In the genomic region with DNA sequence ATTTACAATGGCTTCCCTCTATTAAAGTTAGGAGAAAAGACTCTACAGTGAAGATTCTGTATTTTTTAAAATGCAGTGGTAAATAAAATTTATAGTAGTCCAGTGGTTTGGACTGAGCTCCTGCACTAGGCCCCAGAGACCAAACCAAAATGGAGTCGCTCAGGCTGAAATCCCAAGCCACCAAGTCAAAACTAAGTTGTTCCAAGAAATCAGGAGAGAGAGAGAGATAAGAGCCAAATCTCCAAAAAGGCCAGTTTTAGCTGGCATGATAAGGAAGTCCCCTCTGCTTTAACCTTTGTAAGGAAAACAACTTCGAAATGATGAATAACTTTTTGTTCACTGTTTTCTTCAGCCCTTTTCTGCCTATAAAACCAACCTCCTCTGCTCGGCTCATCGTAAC, we compare ENCODE assay signal across 1 cellular context.
TF ChIP-seq lines count a peak whose summit lies in the region.

No MANE protein-coding gene starts in this region.

TF ChIP-seq in K562, 482 proteins besides CTCF, POLR2A, EP300 and RAD21 (continued from another document and continues in another):
- TF ChIP-seq NR0B1 (IDR thresholded peaks at IDR 0.05; ENCODE audit: partially characterized antibody) (no peak), FOXK1 (CRISPR knock-in tag; IDR thresholded peaks at IDR 0.05; ENCODE audit: borderline replicate concordance) (no peak), NONO (IDR thresholded peaks at IDR 0.05; ENCODE audit: low read depth in 2 of 2, low read length in 1 of 2) (no peak), NFXL1 (CRISPR knock-in tag; IDR thresholded peaks at IDR 0.05) (no peak), HMG20B (CRISPR knock-in tag; IDR thresholded peaks at IDR 0.05) (no peak), CHD1 (IDR thresholded peaks at IDR 0.05; ENCODE audit: low read length) (no peak), POLR2AphosphoS5 (IDR thresholded peaks at IDR 0.05; ENCODE audit: control insufficient read depth, insufficient read depth, low read depth, low read length) (no peak), ZNF444 (CRISPR knock-in tag; IDR thresholded peaks at IDR 0.05) (no peak), ZNF589 (CRISPR knock-in tag; IDR thresholded peaks at IDR 0.05; ENCODE audit: low read depth) (peak; percentile 92; the same call in 1 of the 2 replicates), ARID1B (IDR thresholded peaks at IDR 0.05) (peak; percentile 50; the same call in 1 of the 2 replicates), HNRNPL (IDR thresholded peaks at IDR 0.05; ENCODE audit: low read depth, low read length) (no peak), ZNF77 (CRISPR knock-in tag; IDR thresholded peaks at IDR 0.05) (no peak), ZNF197 (CRISPR knock-in tag; IDR thresholded peaks at IDR 0.05; ENCODE audit: low read depth) (peak; percentile 72; the same call in 1 of the 2 replicates), ZNF274 (IDR thresholded peaks at IDR 0.05; ENCODE audit: borderline replicate concordance, low read depth, low read length) (no peak), SMAD3 (CRISPR knock-in tag; conservative IDR thresholded peaks at IDR 0.05) (0 out of 2 replicates have a peak, but pooled peaks have one; percentile 34), HDAC8 (tag; IDR thresholded peaks at IDR 0.05) (0 out of 2 replicates have a peak, but pooled peaks have one; percentile 17), ZNF449 (CRISPR knock-in tag; IDR thresholded peaks at IDR 0.05) (0 out of 2 replicates have a peak, but pooled peaks have one; percentile 26), ZNF239 (CRISPR knock-in tag; IDR thresholded peaks at IDR 0.05) (peak; percentile 27; the same call in 1 of the 2 replicates), TCFL5 (CRISPR knock-in tag; conservative IDR thresholded peaks at IDR 0.05) (no peak), BRD4 (IDR thresholded peaks at IDR 0.05) (no peak), ZC3H8 (IDR thresholded peaks at IDR 0.05) (no peak), ZNF644 (tag; IDR thresholded peaks at IDR 0.05; ENCODE audit: low read depth) (peak; percentile 73), FOXJ3 (CRISPR knock-in tag; IDR thresholded peaks at IDR 0.05) (no peak), POLR2B (IDR thresholded peaks at IDR 0.05; ENCODE audit: low read depth, partially characterized antibody) (no peak), MECOM (CRISPR knock-in tag; IDR thresholded peaks at IDR 0.05) (no peak), TARDBP (IDR thresholded peaks at IDR 0.05) (no peak), L3MBTL2 (IDR thresholded peaks at IDR 0.05) (no peak), SNIP1 (IDR thresholded peaks at IDR 0.05; ENCODE audit: low read depth) (no peak), NR2C1 (IDR thresholded peaks at IDR 0.05) (no peak), NR2C1 (tag; IDR thresholded peaks at IDR 0.05) (peak; percentile 66), KDM4B (IDR thresholded peaks at IDR 0.05; ENCODE audit: borderline replicate concordance in 2 of 2, low read depth in 1 of 2) (no peak), EGR1 (conservative IDR thresholded peaks at IDR 0.05) (no peak), NEUROD1 (IDR thresholded peaks at IDR 0.05; ENCODE audit: borderline replicate concordance, low read depth, low read length, partially characterized antibody) (no peak), HDAC3 (IDR thresholded peaks at IDR 0.05; ENCODE audit: borderline replicate concordance, partially characterized antibody) (no peak), TAL1 (IDR thresholded peaks at IDR 0.05) (no peak), CHD2 (IDR thresholded peaks at IDR 0.05; ENCODE audit: low read depth, low read length) (no peak), CCAR2 (IDR thresholded peaks at IDR 0.05; ENCODE audit: low read depth, low read length) (no peak), E4F1 (CRISPR knock-in tag; IDR thresholded peaks at IDR 0.05; ENCODE audit: borderline replicate concordance) (no peak), ZC3H4 (CRISPR knock-in tag; IDR thresholded peaks at IDR 0.05; ENCODE audit: borderline replicate concordance) (no peak), ZBTB8A (IDR thresholded peaks at IDR 0.05; ENCODE audit: partially characterized antibody) (no peak), STAG1 (CRISPR knock-in tag; IDR thresholded peaks at IDR 0.05; ENCODE audit: borderline replicate concordance) (no peak), ZNF263 (CRISPR knock-in tag; IDR thresholded peaks at IDR 0.05; ENCODE audit: borderline replicate concordance) (no peak), ZNF140 (CRISPR knock-in tag; IDR thresholded peaks at IDR 0.05) (no peak), HDAC6 (IDR thresholded peaks at IDR 0.05; ENCODE audit: low read depth, low read length) (no peak)
- TF ChIP-seq, protein P1, sequence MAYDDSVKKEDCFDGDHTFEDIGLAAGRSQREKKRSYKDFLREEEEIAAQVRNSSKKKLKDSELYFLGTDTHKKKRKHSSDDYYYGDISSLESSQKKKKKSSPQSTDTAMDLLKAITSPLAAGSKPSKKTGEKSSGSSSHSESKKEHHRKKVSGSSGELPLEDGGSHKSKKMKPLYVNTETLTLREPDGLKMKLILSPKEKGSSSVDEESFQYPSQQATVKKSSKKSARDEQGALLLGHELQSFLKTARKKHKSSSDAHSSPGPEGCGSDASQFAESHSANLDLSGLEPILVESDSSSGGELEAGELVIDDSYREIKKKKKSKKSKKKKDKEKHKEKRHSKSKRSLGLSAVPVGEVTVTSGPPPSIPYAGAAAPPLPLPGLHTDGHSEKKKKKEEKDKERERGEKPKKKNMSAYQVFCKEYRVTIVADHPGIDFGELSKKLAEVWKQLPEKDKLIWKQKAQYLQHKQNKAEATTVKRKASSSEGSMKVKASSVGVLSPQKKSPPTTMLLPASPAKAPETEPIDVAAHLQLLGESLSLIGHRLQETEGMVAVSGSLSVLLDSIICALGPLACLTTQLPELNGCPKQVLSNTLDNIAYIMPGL (CRISPR knock-in tag; IDR thresholded peaks at IDR 0.05): no peak
- TF ChIP-seq, protein P2, sequence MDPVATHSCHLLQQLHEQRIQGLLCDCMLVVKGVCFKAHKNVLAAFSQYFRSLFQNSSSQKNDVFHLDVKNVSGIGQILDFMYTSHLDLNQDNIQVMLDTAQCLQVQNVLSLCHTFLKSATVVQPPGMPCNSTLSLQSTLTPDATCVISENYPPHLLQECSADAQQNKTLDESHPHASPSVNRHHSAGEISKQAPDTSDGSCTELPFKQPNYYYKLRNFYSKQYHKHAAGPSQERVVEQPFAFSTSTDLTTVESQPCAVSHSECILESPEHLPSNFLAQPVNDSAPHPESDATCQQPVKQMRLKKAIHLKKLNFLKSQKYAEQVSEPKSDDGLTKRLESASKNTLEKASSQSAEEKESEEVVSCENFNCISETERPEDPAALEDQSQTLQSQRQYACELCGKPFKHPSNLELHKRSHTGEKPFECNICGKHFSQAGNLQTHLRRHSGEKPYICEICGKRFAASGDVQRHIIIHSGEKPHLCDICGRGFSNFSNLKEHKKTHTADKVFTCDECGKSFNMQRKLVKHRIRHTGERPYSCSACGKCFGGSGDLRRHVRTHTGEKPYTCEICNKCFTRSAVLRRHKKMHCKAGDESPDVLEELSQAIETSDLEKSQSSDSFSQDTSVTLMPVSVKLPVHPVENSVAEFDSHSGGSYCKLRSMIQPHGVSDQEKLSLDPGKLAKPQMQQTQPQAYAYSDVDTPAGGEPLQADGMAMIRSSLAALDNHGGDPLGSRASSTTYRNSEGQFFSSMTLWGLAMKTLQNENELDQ (CRISPR knock-in tag; IDR thresholded peaks at IDR 0.05; ENCODE audit: borderline replicate concordance): no peak
- TF ChIP-seq, protein P3, sequence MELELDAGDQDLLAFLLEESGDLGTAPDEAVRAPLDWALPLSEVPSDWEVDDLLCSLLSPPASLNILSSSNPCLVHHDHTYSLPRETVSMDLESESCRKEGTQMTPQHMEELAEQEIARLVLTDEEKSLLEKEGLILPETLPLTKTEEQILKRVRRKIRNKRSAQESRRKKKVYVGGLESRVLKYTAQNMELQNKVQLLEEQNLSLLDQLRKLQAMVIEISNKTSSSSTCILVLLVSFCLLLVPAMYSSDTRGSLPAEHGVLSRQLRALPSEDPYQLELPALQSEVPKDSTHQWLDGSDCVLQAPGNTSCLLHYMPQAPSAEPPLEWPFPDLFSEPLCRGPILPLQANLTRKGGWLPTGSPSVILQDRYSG (tag; conservative IDR thresholded peaks at IDR 0.05; ENCODE audit: low read depth): peak; percentile 65; the same call in 1 of the 2 replicates
- TF ChIP-seq, protein P4, sequence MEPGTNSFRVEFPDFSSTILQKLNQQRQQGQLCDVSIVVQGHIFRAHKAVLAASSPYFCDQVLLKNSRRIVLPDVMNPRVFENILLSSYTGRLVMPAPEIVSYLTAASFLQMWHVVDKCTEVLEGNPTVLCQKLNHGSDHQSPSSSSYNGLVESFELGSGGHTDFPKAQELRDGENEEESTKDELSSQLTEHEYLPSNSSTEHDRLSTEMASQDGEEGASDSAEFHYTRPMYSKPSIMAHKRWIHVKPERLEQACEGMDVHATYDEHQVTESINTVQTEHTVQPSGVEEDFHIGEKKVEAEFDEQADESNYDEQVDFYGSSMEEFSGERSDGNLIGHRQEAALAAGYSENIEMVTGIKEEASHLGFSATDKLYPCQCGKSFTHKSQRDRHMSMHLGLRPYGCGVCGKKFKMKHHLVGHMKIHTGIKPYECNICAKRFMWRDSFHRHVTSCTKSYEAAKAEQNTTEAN (CRISPR knock-in tag; IDR thresholded peaks at IDR 0.05): no peak
- TF ChIP-seq, protein P5, sequence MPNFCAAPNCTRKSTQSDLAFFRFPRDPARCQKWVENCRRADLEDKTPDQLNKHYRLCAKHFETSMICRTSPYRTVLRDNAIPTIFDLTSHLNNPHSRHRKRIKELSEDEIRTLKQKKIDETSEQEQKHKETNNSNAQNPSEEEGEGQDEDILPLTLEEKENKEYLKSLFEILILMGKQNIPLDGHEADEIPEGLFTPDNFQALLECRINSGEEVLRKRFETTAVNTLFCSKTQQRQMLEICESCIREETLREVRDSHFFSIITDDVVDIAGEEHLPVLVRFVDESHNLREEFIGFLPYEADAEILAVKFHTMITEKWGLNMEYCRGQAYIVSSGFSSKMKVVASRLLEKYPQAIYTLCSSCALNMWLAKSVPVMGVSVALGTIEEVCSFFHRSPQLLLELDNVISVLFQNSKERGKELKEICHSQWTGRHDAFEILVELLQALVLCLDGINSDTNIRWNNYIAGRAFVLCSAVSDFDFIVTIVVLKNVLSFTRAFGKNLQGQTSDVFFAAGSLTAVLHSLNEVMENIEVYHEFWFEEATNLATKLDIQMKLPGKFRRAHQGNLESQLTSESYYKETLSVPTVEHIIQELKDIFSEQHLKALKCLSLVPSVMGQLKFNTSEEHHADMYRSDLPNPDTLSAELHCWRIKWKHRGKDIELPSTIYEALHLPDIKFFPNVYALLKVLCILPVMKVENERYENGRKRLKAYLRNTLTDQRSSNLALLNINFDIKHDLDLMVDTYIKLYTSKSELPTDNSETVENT (CRISPR knock-in tag; IDR thresholded peaks at IDR 0.05): no peak
- TF ChIP-seq, protein P6, sequence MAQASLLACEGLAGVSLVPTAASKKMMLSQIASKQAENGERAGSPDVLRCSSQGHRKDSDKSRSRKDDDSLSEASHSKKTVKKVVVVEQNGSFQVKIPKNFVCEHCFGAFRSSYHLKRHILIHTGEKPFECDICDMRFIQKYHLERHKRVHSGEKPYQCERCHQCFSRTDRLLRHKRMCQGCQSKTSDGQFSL (CRISPR knock-in tag; IDR thresholded peaks at IDR 0.05): no peak
- TF ChIP-seq, protein P6 (tag; IDR thresholded peaks at IDR 0.05): no peak
